In the genomic region with DNA sequence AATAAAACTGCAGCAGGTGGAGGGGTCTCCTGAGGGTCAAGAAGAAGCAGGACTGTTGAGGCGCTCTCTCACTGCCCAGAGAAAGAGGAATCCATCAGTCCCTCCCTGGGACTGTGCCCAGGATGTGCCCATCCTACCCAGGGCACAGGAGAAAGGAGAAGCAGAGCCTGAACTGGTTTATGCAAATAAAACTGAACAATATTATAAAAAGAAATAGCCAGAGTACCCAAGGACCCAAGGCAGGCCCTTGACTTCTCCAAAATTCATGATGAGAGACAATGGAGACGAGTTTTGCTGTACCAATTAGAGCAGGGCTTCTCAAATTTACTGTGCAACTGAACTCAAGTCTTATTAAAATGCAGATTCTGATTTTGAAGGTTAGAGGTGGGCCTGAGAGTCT, we compare ENCODE assay signal across 26 cellular contexts.
"Had no signal": no experiment of that assay in that cellular context is flagged by ENCODE, and none has a peak within 500 bp of the region (broad histone marks: within the 10 kb centered on the region; RNA-seq: fewer than 3 reads in every experiment).

No MANE protein-coding gene starts in this region.

- H3K4me1 ChIP-seq: stomach, suprapubic skin, testis, thyroid gland, tibial artery, tibial nerve, transverse colon, upper lobe of left lung, upper lobe of right lung, uterus, vagina had no signal

- H3K27me3 ChIP-seq: stomach, suprapubic skin, testis, thyroid gland, tibial artery, tibial nerve, transverse colon, upper lobe of left lung, upper lobe of right lung, uterus, vagina had no signal

- H3K36me3 ChIP-seq: stomach, suprapubic skin, thoracic aorta, thyroid gland, tibial artery, tibial nerve, transverse colon, upper lobe of left lung, upper lobe of right lung, uterus, vagina had no signal

- DNase-seq: stimulated activated CD4-positive, alpha-beta T cell treated with anti-CD3 and anti-CD28 coated beads, Interleukin-2, amount 100 ng/mL, for 48 hours; stimulated activated CD4-positive, alpha-beta T cell treated with anti-CD3 and anti-CD28 coated beads, Interleukin-4, amount 100 ng/mL, for 1 hour; stimulated activated CD4-positive, alpha-beta T cell treated with anti-CD3 and anti-CD28 coated beads, Interleukin-4, amount 100 ng/mL, for 24 hours; stimulated activated CD4-positive, alpha-beta T cell treated with anti-CD3 and anti-CD28 coated beads, Interleukin-4, amount 100 ng/mL, for 4 hours; stimulated activated CD8-positive, alpha-beta memory T cell treated with anti-CD3 and anti-CD28 coated beads, Interleukin-4, amount 100 ng/mL, for 48 hours; stimulated activated naive B cell treated with anti-CD40 and anti-IgM and Interleukin-4, amounts not matched to agents 10 μg/mL and 1 μg/mL and 100 μg/mL, for 72 hours; stimulated activated naive CD4-positive, alpha-beta T cell; stimulated activated naive CD4-positive, alpha-beta T cell treated with Interleukin-2 at 50 U/mL for 16 hours; stimulated activated naive CD8-positive, alpha-beta T cell treated with anti-CD3 and anti-CD28 coated beads, Interleukin-15, amount 100 ng/mL, for 72 hours; stimulated activated naive CD8-positive, alpha-beta T cell treated with anti-CD3 and anti-CD28 coated beads, Interleukin-15, Interleukin-2, amounts not matched to agents 100 U/mL and 50 U/mL, for 24 hours; stomach; substantia nigra; testis; thyroid gland; tibial artery; transverse colon; trophoblast cell; upper lobe of left lung; upper lobe of right lung; uterus had no signal

- ATAC-seq: stimulated activated effector memory CD8-positive, alpha-beta T cell treated with anti-CD3 and anti-CD28 coated beads, Interleukin-12 subunit alpha, Interleukin-12 subunit beta, amount 100 ng/mL, for 72 hours; stimulated activated memory B cell treated with anti-CD40 and anti-IgM and Interleukin-4, amounts not matched to agents 10 μg/mL and 1 μg/mL and 100 μg/mL, for 72 hours; stimulated activated naive B cell treated with anti-CD40 and anti-IgM and Interleukin-4, amounts not matched to agents 10 μg/mL and 1 μg/mL and 100 μg/mL, for 72 hours; stimulated activated naive CD8-positive, alpha-beta T cell treated with anti-CD3 and anti-CD28 coated beads, Interleukin-15, amount 100 ng/mL, for 72 hours; stimulated activated naive CD8-positive, alpha-beta T cell treated with anti-CD3 and anti-CD28 coated beads, Interleukin-15, Interleukin-2, amounts not matched to agents 100 U/mL and 50 U/mL, for 24 hours; upper lobe of right lung had no signal

- H3K9me3 ChIP-seq: stomach, suprapubic skin, testis, thoracic aorta, thyroid gland, tibial artery, tibial nerve, transverse colon, upper lobe of left lung, upper lobe of right lung, uterus, vagina had no signal

- H3K4me3 ChIP-seq: stomach, suprapubic skin, testis, thoracic aorta, thyroid gland, tibial artery, tibial nerve, transverse colon, upper lobe of left lung, upper lobe of right lung, uterus, vagina had no signal

- H3K27ac ChIP-seq: stomach, suprapubic skin, testis, thoracic aorta, thyroid gland, tibial artery, tibial nerve, transverse colon, upper lobe of left lung, upper lobe of right lung, uterus, vagina had no signal
